Comparison of ENCODE assay signal across 14 cellular contexts in genomic region chr5:52783226-52783959, GRCh38. TPM values are rescaled to one million over a fixed set of nuclear protein-coding genes. Genes with fewer than 3 reads are reported as not detected.
DNase-seq lines count a peak whose midpoint lies in the region; ATAC-seq and TF ChIP-seq lines count a peak whose summit lies in the region.
"Had no signal": no experiment of that assay in that cellular context is flagged by ENCODE, and none has a peak within 500 bp of the region (broad histone marks: within the 10 kb centered on the region; RNA-seq: fewer than 3 reads in every experiment).

No MANE protein-coding gene starts in this region.

- intact Hi-C loops in PC-3 (cut with micrococcal nuclease) = loop anchor here (2.0 to 10.0 kb wide), 4 partner anchors 57 to 311 kb away; partner anchors contain the start of gene ITGA2
- intact Hi-C loops in gastrocnemius medialis (cut with DNase I; ENCODE audit: low total_unique reads) = no loop called here
- intact Hi-C loops in CD4-positive, alpha-beta memory T cell (cut with micrococcal nuclease) = no loop called here

- H3K27ac Mint-ChIP-seq in endodermal cell = no peak overlapping the region
- no peak overlapping the region for H3K27ac Mint-ChIP-seq in CD4-positive, alpha-beta memory T cell
- H3K27ac Mint-ChIP-seq: activated B cell treated with CpG ODN at 0.5 μM for 24 hours; activated T-cell treated with anti-CD3 and anti-CD28 coated beads, Interleukin-2, amount 50 U/mL, for 72 hours had no signal

- H3K4me1 Mint-ChIP-seq in endodermal cell = peaks cover 7% of the 10 kb centered on the region
- peaks cover 9 to 23% (median 16%) of the 10 kb centered on the region in 4 donors for H3K4me1 Mint-ChIP-seq in CD4-positive, alpha-beta memory T cell

- H3K27me3 ChIP-seq in PC-3 (ENCODE audit: low read length) = no peaks in the 10 kb centered on the region
- peaks cover 0 to 7% (median 0%) of the 10 kb centered on the region in 3 donors for H3K27me3 ChIP-seq in gastrocnemius medialis
- H3K27me3 ChIP-seq in endodermal cell (ENCODE audit: control insufficient read depth, insufficient read depth, low read length, poor library complexity, severe bottlenecking) = peaks cover 6% of the 10 kb centered on the region
- H3K27me3 ChIP-seq in CD4-positive, alpha-beta memory T cell (ENCODE audit: insufficient read depth, low read length) = no peaks in the 10 kb centered on the region

- DNase-seq in HCEC 1CT = peak; percentile 69
- peak; percentile 83 for DNase-seq in PC-3
- DNase-seq in gastrocnemius medialis = no peak
- no peak for DNase-seq in endodermal cell
- no peak for DNase-seq in CD4-positive, alpha-beta memory T cell
- no peak for DNase-seq in globus pallidus (ENCODE audit: low spot score)
- DNase-seq: activated B cell treated with CpG ODN at 0.5 μM for 24 hours; activated T-cell treated with anti-CD3 and anti-CD28 coated beads, Interleukin-2, amount 50 U/mL, for 72 hours; NCI-H510A treated with DMSO at 0.1 percent for 48 hours; SHP77 had no signal

- no peaks in the 10 kb centered on the region for H3K36me3 Mint-ChIP-seq in endodermal cell (ENCODE audit: low read depth)
- peaks cover 0 to 2% of the 10 kb centered on the region in 2 donors for H3K36me3 Mint-ChIP-seq in CD4-positive, alpha-beta memory T cell

- no peaks in the 10 kb centered on the region for H3K36me3 ChIP-seq in PC-3 (ENCODE audit: low read depth, low read length)
- no peaks in the 10 kb centered on the region for H3K36me3 ChIP-seq in gastrocnemius medialis
- H3K36me3 ChIP-seq in endodermal cell (ENCODE audit: control insufficient read depth, insufficient read depth, low read length) = no peaks in the 10 kb centered on the region
- H3K36me3 ChIP-seq in CD4-positive, alpha-beta memory T cell (ENCODE audit: insufficient read depth, low read length) = no peaks in the 10 kb centered on the region
- H3K36me3 ChIP-seq: HAP-1 had no signal

- no peak overlapping the region for H3K4me3 Mint-ChIP-seq in endodermal cell
- no peak overlapping the region for H3K4me3 Mint-ChIP-seq in CD4-positive, alpha-beta memory T cell
- H3K4me3 Mint-ChIP-seq: activated B cell treated with CpG ODN at 0.5 μM for 24 hours; activated T-cell treated with anti-CD3 and anti-CD28 coated beads, Interleukin-2, amount 50 U/mL, for 72 hours had no signal

- H3K9me3 Mint-ChIP-seq in endodermal cell = no peaks in the 10 kb centered on the region
- no peaks in the 10 kb centered on the region for H3K9me3 Mint-ChIP-seq in CD4-positive, alpha-beta memory T cell
- H3K9me3 Mint-ChIP-seq: activated B cell treated with CpG ODN at 0.5 μM for 24 hours; activated T-cell treated with anti-CD3 and anti-CD28 coated beads, Interleukin-2, amount 50 U/mL, for 72 hours had no signal

- H3F3A ChIP-seq in PC-3 (ENCODE audit: low read length, unreplicated experiment) = peaks cover 4% of the 10 kb centered on the region

- H3K4me1 ChIP-seq in PC-3 (ENCODE audit: insufficient read depth, low read length) (peaks cover 44% of the 10 kb centered on the region), gastrocnemius medialis (peaks cover 7 to 11% of the 10 kb centered on the region in 2 donors), endodermal cell (ENCODE audit: control insufficient read depth, insufficient read depth, low read length) (no peaks in the 10 kb centered on the region)
- H3K4me1 ChIP-seq in CD4-positive, alpha-beta memory T cell (ENCODE audit: insufficient read depth, low read length) = peaks cover 11% of the 10 kb centered on the region
- H3K4me1 ChIP-seq: HAP-1 had no signal

- no TSS peak for BruUV-seq in PC-3 (replicated peaks; lab: Mats Ljungman, UMichigan)

- peaks cover under 1% of the 10 kb centered on the region; the same call in 1 of the 2 replicates for H3K79me2 ChIP-seq in PC-3 (ENCODE audit: low read length)
- H3K79me2 ChIP-seq: parathyroid adenoma had no signal

- WGBS in endodermal cell (ENCODE audit: insufficient coverage in 1 of 2, insufficient read length in 1 of 2), 2 experiments = 85 to 100% methylated on average over 1 to 2 of the region's 2 CpGs

- H3K4me2 ChIP-seq in PC-3 (ENCODE audit: low read length) = peak overlapping the region; percentile 51

- no peak overlapping the region for H2AFZ ChIP-seq in PC-3 (ENCODE audit: low read length)

- ATAC-seq in PC-3 (peak; percentile 44), esophagus mucosa (peak; percentile 91), gastrocnemius medialis (peak; percentile 35 to 37), GM21360 (IDR thresholded peaks at IDR 0.05; ENCODE audit: unreplicated experiment) (no peak)
- ATAC-seq: activated T-cell treated with anti-CD3 and anti-CD28 coated beads, Interleukin-2, amount 50 U/mL, for 72 hours had no signal

- TF ChIP-seq POLR2A in gastrocnemius medialis (IDR thresholded peaks at IDR 0.05) = no peak

- H3K4me3 ChIP-seq in PC-3 (ENCODE audit: low read length) (no peak overlapping the region), gastrocnemius medialis (no peak overlapping the region), endodermal cell (ENCODE audit: low read length) (no peak overlapping the region)
- no peak overlapping the region for H3K4me3 ChIP-seq in CD4-positive, alpha-beta memory T cell (ENCODE audit: low read length in 2 of 2)
- H3K4me3 ChIP-seq: HAP-1 had no signal

- TF ChIP-seq CTCF in PC-3 (conservative IDR thresholded peaks at IDR 0.05; ENCODE audit: low read depth, low read length) (no peak), gastrocnemius medialis (IDR thresholded peaks at IDR 0.05 in 4 of 5, conservative IDR thresholded peaks at IDR 0.05 in 1 of 5) (no peak), endodermal cell (conservative IDR thresholded peaks at IDR 0.05) (no peak)

- CTCF ChIA-PET in PC-3 (lab: Charles Lee) = no interaction called here
- CTCF ChIA-PET in CD4-positive, alpha-beta memory T cell (lab: Charles Lee; ENCODE audit: partially characterized antibody) = interaction anchor here (0.6 kb wide), 1 partner anchor 90 kb away, joined by 4 read pairs; no protein-coding TSS in a partner anchor

- H4K20me1 ChIP-seq in PC-3 (ENCODE audit: low read length) = no peaks in the 10 kb centered on the region

- in situ Hi-C loops in gastrocnemius medialis (cut with MboI; ENCODE audit: low sequenced_read_pairs in 4 of 4) = loop anchor here in 1 of 4 donors (25.0 kb wide), 1 partner anchor 129 kb away; no protein-coding TSS in a partner anchor

- POLR2A ChIA-PET in PC-3 (lab: Charles Lee; ENCODE audit: unreplicated experiment) = no interaction called here
- POLR2A ChIA-PET in CD4-positive, alpha-beta memory T cell (lab: Charles Lee; ENCODE audit: partially characterized antibody) = no interaction called here

- no peaks in the 10 kb centered on the region for H3K9me3 ChIP-seq in PC-3 (ENCODE audit: low read length)
- H3K9me3 ChIP-seq in gastrocnemius medialis = no peaks in the 10 kb centered on the region
- H3K9me3 ChIP-seq in endodermal cell (ENCODE audit: control insufficient read depth, low read length) = no peaks in the 10 kb centered on the region
- no peaks in the 10 kb centered on the region for H3K9me3 ChIP-seq in CD4-positive, alpha-beta memory T cell (ENCODE audit: control insufficient read depth in 1 of 2, low read length in 2 of 2)
- H3K9me3 ChIP-seq: HAP-1 had no signal

- H3K9ac ChIP-seq in PC-3 (ENCODE audit: low read length) (peak overlapping the region; percentile 47), endodermal cell (ENCODE audit: extremely low read depth, low read length, poor library complexity, severe bottlenecking) (no peak overlapping the region)
- H3K9ac ChIP-seq: parathyroid adenoma had no signal

- H3K9me2 ChIP-seq in PC-3 (replicated peaks; ENCODE audit: low read length) = no peaks in the 10 kb centered on the region

- H3K27ac ChIP-seq in PC-3 (ENCODE audit: low read length) = peak overlapping the region; percentile 85
- peak overlapping the region; percentile 7 to 56 (median 40) for H3K27ac ChIP-seq in gastrocnemius medialis
- H3K27ac ChIP-seq in endodermal cell (ENCODE audit: low read depth, low read length) = no peak overlapping the region
- H3K27ac ChIP-seq in CD4-positive, alpha-beta memory T cell (ENCODE audit: low read depth, low read length) = no peak overlapping the region

- peaks cover 5% of the 10 kb centered on the region for H3K27me3 Mint-ChIP-seq in endodermal cell (ENCODE audit: insufficient read depth)
- peaks cover 2% of the 10 kb centered on the region in 2 donors for H3K27me3 Mint-ChIP-seq in CD4-positive, alpha-beta memory T cell

RNA-seq across cellular contexts. Expression of gene ITGA1, which starts 4.3 kb away (rescaled TPM):
- total RNA-seq in PC-3 (2014; rRNA removed) = 3.4 and 4.7 TPM in 2 replicates
- total RNA-seq in esophagus mucosa = 5.1 TPM
- 10 to 100 TPM in 2 of 4 donors, 1 to 10 TPM in 2; 5.7 to 20.4 (median 12.4) TPM for total RNA-seq in gastrocnemius medialis
- 1 to 10 TPM in 1 of 2 donors, under 1 TPM in 1; 0.33 to 3.5 TPM for total RNA-seq in endodermal cell
- polyA plus RNA-seq in endodermal cell (2013, experiment 1 of 2) = 2.6 TPM
- polyA plus RNA-seq in endodermal cell (2013, experiment 2 of 2) = 3.4 TPM
- total RNA-seq in CD4-positive, alpha-beta memory T cell = 1 to 10 TPM; 4.2 to 5.8 TPM
- 1 to 10 TPM; 1.9 to 5.5 TPM for polyA plus RNA-seq in CD4-positive, alpha-beta memory T cell

RNA-seq across cellular contexts. Expression of gene PELO, which starts 4.3 kb away (rescaled TPM):
- total RNA-seq in PC-3 (2014; rRNA removed) = 33.6 and 45.3 TPM in 2 replicates
- total RNA-seq in esophagus mucosa = 7.6 TPM
- 10 to 100 TPM; 13.8 to 28.5 (median 18.5) TPM for total RNA-seq in gastrocnemius medialis
- total RNA-seq in endodermal cell = 10 to 100 TPM; 10.2 to 14.9 TPM
- polyA plus RNA-seq in endodermal cell (2013, experiment 1 of 2) = 10.6 TPM
- polyA plus RNA-seq in endodermal cell (2013, experiment 2 of 2) = 9.8 TPM
- total RNA-seq in CD4-positive, alpha-beta memory T cell = 10 to 100 TPM; 11.9 to 12.4 TPM
- 1 to 10 TPM; 5.7 to 8.3 TPM for polyA plus RNA-seq in CD4-positive, alpha-beta memory T cell

Comparison
In these comparisons a context has a peak if more than half of its experiments do, and no peak if none do; other contexts are left out.
1. DNase-seq: peak in HCEC 1CT (single experiment) and PC-3 (single experiment); none in gastrocnemius medialis (0 of 2), endodermal cell (single experiment), CD4-positive, alpha-beta memory T cell (0 of 5) and globus pallidus (single experiment).
2. H3K27ac ChIP-seq: peak in PC-3 (single experiment) and gastrocnemius medialis (4 of 4); none in endodermal cell (single experiment) and CD4-positive, alpha-beta memory T cell (single experiment).